In genomic region chr2:235945608-235946140, GRCh38 we compare ENCODE assay signal across 23 cellular contexts.
"Had no signal": no experiment of that assay in that cellular context is flagged by ENCODE, and none has a peak within 500 bp of the region (broad histone marks: within the 10 kb centered on the region; RNA-seq: fewer than 3 reads in every experiment).

No MANE protein-coding gene starts in this region.

- H3K27me3 ChIP-seq: vagina had no signal

- ATAC-seq: activated CD8-positive, alpha-beta memory T cell treated with anti-CD3 and anti-CD28 coated beads, Interleukin-2, amount 10 ng/mL, durations not matched to agents 7 days and 5 days; activated T-helper 17 cell treated with anti-CD3 and anti-CD28 coated beads, Interleukin-2, amount 50 U/mL, for 72 hours; left lobe of liver; naive thymus-derived CD4-positive, alpha-beta T cell had no signal

- H3K36me3 Mint-ChIP-seq: activated CD4-positive, alpha-beta memory T cell treated with anti-CD3 and anti-CD28 coated beads for 36 hours; activated CD8-positive, alpha-beta memory T cell treated with anti-CD3 and anti-CD28 coated beads, Interleukin-2, amount 10 ng/mL, durations not matched to agents 7 days and 5 days; activated naive CD8-positive, alpha-beta T cell treated with anti-CD3 and anti-CD28 coated beads, Interleukin-2, amount 10 ng/mL, durations not matched to agents 7 days and 5 days; naive thymus-derived CD4-positive, alpha-beta T cell had no signal

- H3K27ac ChIP-seq: thoracic aorta, vagina had no signal

- H3K36me3 ChIP-seq: thoracic aorta, vagina had no signal

- H3K4me3 ChIP-seq: lung, thoracic aorta, vagina had no signal

- H3K27me3 Mint-ChIP-seq: progenitor cell of endocrine pancreas, type B pancreatic cell had no signal

- H3K9me3 Mint-ChIP-seq: activated B cell treated with CpG ODN at 0.5 μM for 24 hours; activated CD4-positive, alpha-beta memory T cell treated with anti-CD3 and anti-CD28 coated beads for 36 hours; activated naive CD8-positive, alpha-beta T cell treated with anti-CD3 and anti-CD28 coated beads, Interleukin-2, amount 10 ng/mL, durations not matched to agents 7 days and 5 days; activated T-helper 17 cell treated with anti-CD3 and anti-CD28 coated beads, Interleukin-2, amount 50 U/mL, for 72 hours; neural crest cell; T-helper 1 cell treated with Interleukin-12 subunit alpha and Interleukin-12 subunit beta and Interleukin-4 antibody, amounts not matched to agents 30 μg/mL and 1 μg/mL, for 36 hours had no signal

- H3K9me3 ChIP-seq: thoracic aorta, vagina had no signal

- H3K27ac Mint-ChIP-seq: activated B cell treated with CpG ODN at 0.5 μM for 24 hours; activated CD4-positive, alpha-beta memory T cell treated with anti-CD3 and anti-CD28 coated beads for 36 hours; activated CD8-positive, alpha-beta memory T cell treated with anti-CD3 and anti-CD28 coated beads, Interleukin-2, amount 10 ng/mL, durations not matched to agents 7 days and 5 days; activated naive CD8-positive, alpha-beta T cell treated with anti-CD3 and anti-CD28 coated beads, Interleukin-2, amount 10 ng/mL, durations not matched to agents 7 days and 5 days; activated T-helper 17 cell treated with anti-CD3 and anti-CD28 coated beads, Interleukin-2, amount 50 U/mL, for 72 hours; progenitor cell of endocrine pancreas; T-helper 1 cell treated with Interleukin-12 subunit alpha and Interleukin-12 subunit beta and Interleukin-4 antibody, amounts not matched to agents 30 μg/mL and 1 μg/mL, for 36 hours; type B pancreatic cell had no signal

- H3K4me3 Mint-ChIP-seq: activated B cell treated with CpG ODN at 0.5 μM for 24 hours; activated CD4-positive, alpha-beta memory T cell treated with anti-CD3 and anti-CD28 coated beads for 36 hours; activated CD8-positive, alpha-beta memory T cell treated with anti-CD3 and anti-CD28 coated beads, Interleukin-2, amount 10 ng/mL, durations not matched to agents 7 days and 5 days; activated naive CD8-positive, alpha-beta T cell treated with anti-CD3 and anti-CD28 coated beads, Interleukin-2, amount 10 ng/mL, durations not matched to agents 7 days and 5 days; activated T-helper 17 cell treated with anti-CD3 and anti-CD28 coated beads, Interleukin-2, amount 50 U/mL, for 72 hours; neural crest cell; T-helper 1 cell treated with Interleukin-12 subunit alpha and Interleukin-12 subunit beta and Interleukin-4 antibody, amounts not matched to agents 30 μg/mL and 1 μg/mL, for 36 hours; type B pancreatic cell had no signal

- H3K4me1 Mint-ChIP-seq: activated B cell treated with CpG ODN at 0.5 μM for 24 hours; activated CD8-positive, alpha-beta memory T cell treated with anti-CD3 and anti-CD28 coated beads, Interleukin-2, amount 10 ng/mL, durations not matched to agents 7 days and 5 days; activated naive CD8-positive, alpha-beta T cell treated with anti-CD3 and anti-CD28 coated beads, Interleukin-2, amount 10 ng/mL, durations not matched to agents 7 days and 5 days had no signal

- H3K4me1 ChIP-seq: vagina had no signal

- DNase-seq: activated B cell treated with CpG ODN at 0.5 μM for 24 hours; activated CD4-positive, alpha-beta memory T cell treated with anti-CD3 and anti-CD28 coated beads for 36 hours; activated CD4-positive, alpha-beta T cell treated with anti-CD3 and anti-CD28 coated beads for 48 hours; activated CD8-positive, alpha-beta memory T cell treated with anti-CD3 and anti-CD28 coated beads, Interleukin-2, amount 10 ng/mL, durations not matched to agents 7 days and 5 days; activated naive CD4-positive, alpha-beta T cell treated with Interleukin-2 at 50 U/mL for 16 hours; activated naive CD8-positive, alpha-beta T cell treated with anti-CD3 and anti-CD28 coated beads, Interleukin-2, amount 10 ng/mL, durations not matched to agents 7 days and 5 days; activated T-cell treated with anti-CD3 and anti-CD28 coated beads, Interleukin-2, amount 50 U/mL, for 1 hour; effector CD8-positive, alpha-beta T cell; erythroblast; foreskin fibroblast; retina; stimulated activated CD4-positive, alpha-beta T cell treated with anti-CD3 and anti-CD28 coated beads, Interleukin-4, amount 100 ng/mL, for 24 hours; stimulated activated naive CD4-positive, alpha-beta T cell treated with Interleukin-2 at 50 U/mL for 16 hours had no signal
